In the genomic region with DNA sequence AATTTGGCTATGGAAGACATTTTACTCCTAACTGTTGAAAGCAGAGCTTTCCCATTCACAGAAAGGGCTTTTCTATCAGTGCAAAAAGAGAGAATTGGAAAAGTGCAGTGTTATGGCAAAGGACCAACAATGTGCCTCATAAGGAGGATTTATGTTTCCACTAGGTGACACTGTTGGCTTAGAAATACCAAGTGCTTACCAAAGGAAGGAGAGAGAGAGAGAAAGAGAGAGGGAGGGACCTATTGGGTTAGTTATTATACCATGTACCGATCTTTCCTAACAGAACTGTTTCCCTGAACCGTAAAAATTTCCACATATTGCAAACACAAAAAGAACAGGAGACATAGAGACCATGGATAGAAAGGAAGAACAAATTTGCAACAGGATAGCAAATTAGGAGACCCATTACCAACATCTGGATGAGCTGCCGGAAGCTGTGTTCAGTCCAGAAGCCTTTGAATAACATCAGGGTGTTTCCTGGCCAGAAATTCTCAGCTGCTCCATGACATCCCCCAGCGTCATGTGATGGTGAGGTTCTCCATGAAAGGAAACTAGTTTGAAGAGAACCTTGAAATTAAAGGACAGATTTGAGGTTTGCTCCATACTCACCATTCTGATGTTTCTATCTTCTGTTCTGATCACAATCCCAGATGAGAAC, we compare ENCODE assay signal across 9 cellular contexts. TPM values are rescaled to one million over a fixed set of nuclear protein-coding genes. Genes with fewer than 3 reads are reported as not detected.
A peak's percentile ranks its signal among the peaks of the same experiment; 100 is the strongest.
DNase-seq lines count a peak whose midpoint lies in the region; ATAC-seq and TF ChIP-seq lines count a peak whose summit lies in the region.
"Not testable (repeated sequence)": the region's sequence is repeated elsewhere in the genome, so short reads cannot be mapped to it uniquely, and the experiment has no call there.
"Had no signal": no experiment of that assay in that cellular context is flagged by ENCODE, and none has a peak within 500 bp of the region (broad histone marks: within the 10 kb centered on the region; RNA-seq: fewer than 3 reads in every experiment).

No MANE protein-coding gene starts in this region.

- H3K4me1 Mint-ChIP-seq in chondrocyte (ENCODE audit: low read depth) = not testable (repeated sequence)

- not testable (repeated sequence) for H3K36me3 ChIP-seq in gastroesophageal sphincter; mesendoderm (ENCODE audit: control insufficient read depth, insufficient read depth, low read length)

- not testable (repeated sequence) for H2BK5ac ChIP-seq in mesendoderm (ENCODE audit: low read length)

- not testable (repeated sequence) for H3K79me1 ChIP-seq in mesendoderm (ENCODE audit: low read length)

- DNase-seq in DMS153 treated with DMSO at 0.1 percent for 48 hours (lab: John Stamatoyannopoulos, UW; ENCODE audit: unreplicated experiment) (peak; percentile 49), HT1080 (ENCODE audit: low read depth) (peak; percentile 70), NCI-H226 (peak; percentile 63), mesendoderm (peak; percentile 2)
- not testable (repeated sequence) for DNase-seq in chondrocyte (ENCODE audit: low spot score)

- H3K4ac ChIP-seq in mesendoderm (ENCODE audit: low read depth, low read length) = not testable (repeated sequence)

- H4K8ac ChIP-seq in mesendoderm (ENCODE audit: low read depth, low read length) = not testable (repeated sequence)

- H3K27ac Mint-ChIP-seq in chondrocyte (ENCODE audit: unreplicated experiment) = not testable (repeated sequence)

- not testable (repeated sequence) for H2AK5ac ChIP-seq in mesendoderm (ENCODE audit: low read length)

- not testable (repeated sequence) for H2BK120ac ChIP-seq in mesendoderm (ENCODE audit: low read depth, low read length)

- H3K36me3 Mint-ChIP-seq in chondrocyte (ENCODE audit: low read depth) = not testable (repeated sequence)

- TF ChIP-seq EP300 in gastroesophageal sphincter (IDR thresholded peaks at IDR 0.05) = not testable (repeated sequence)

- H2BK15ac ChIP-seq in mesendoderm (replicated peaks; ENCODE audit: low read depth) = not testable (repeated sequence)

- TF ChIP-seq CTCF in chondrocyte (IDR thresholded peaks at IDR 0.05) = peak; percentile 65
- peak in 3 of 4 experiments; percentile 27 to 56 (median 42) for TF ChIP-seq CTCF in gastroesophageal sphincter (IDR thresholded peaks at IDR 0.05)

- H3K4me2 ChIP-seq in mesendoderm (ENCODE audit: low read length) = not testable (repeated sequence)

- not testable (repeated sequence) for H3K27ac ChIP-seq in gastroesophageal sphincter; mesendoderm (ENCODE audit: low read depth, low read length)

- not testable (repeated sequence) for H3K9ac ChIP-seq in mesendoderm (ENCODE audit: low read length)

- not testable (repeated sequence) for TF ChIP-seq POLR2A in gastroesophageal sphincter (IDR thresholded peaks at IDR 0.05)

- not testable (repeated sequence) for H3K79me2 ChIP-seq in mesendoderm (ENCODE audit: control insufficient read depth, insufficient read depth, low read length)

- peaks cover 34% of the 10 kb centered on the region for H3K9me3 Mint-ChIP-seq in chondrocyte (ENCODE audit: low read depth)

- ATAC-seq in SK-N-SH treated with all-trans-retinoic acid at 6 μM for 48 hours = peak; percentile 58
- peak; percentile 73 for ATAC-seq in gastroesophageal sphincter

- not testable (repeated sequence) for H3K23ac ChIP-seq in mesendoderm (ENCODE audit: low read length)

- H3K27me3 Mint-ChIP-seq in chondrocyte (ENCODE audit: low read depth) = not testable (repeated sequence)

- H3K56ac ChIP-seq in mesendoderm (ENCODE audit: low read length) = not testable (repeated sequence)

- H3K18ac ChIP-seq in mesendoderm (ENCODE audit: low read length) = not testable (repeated sequence)

- not testable (repeated sequence) for H3K9me3 ChIP-seq in gastroesophageal sphincter

- not testable (repeated sequence) for H3K4me1 ChIP-seq in gastroesophageal sphincter; mesendoderm (ENCODE audit: control insufficient read depth, low read depth, low read length)

- H3K27me3 ChIP-seq in gastroesophageal sphincter; mesendoderm (ENCODE audit: insufficient read depth, low read length, poor library complexity): not testable (repeated sequence)

- 75 to 86% methylated on average over 2 to 4 of the region's 4 CpGs for WGBS in gastroesophageal sphincter (ENCODE audit: low coverage in 1 of 2), 2 donors
- WGBS in mesendoderm (ENCODE audit: extremely low coverage, insufficient coverage, low lambda C conversion rate) = no CpG with 5 or more reads among the region's 4 CpGs

- H3K4me3 ChIP-seq in gastroesophageal sphincter; mesendoderm (ENCODE audit: low read length): not testable (repeated sequence)

- H4K5ac ChIP-seq in mesendoderm (ENCODE audit: low read length) = not testable (repeated sequence)

- not testable (repeated sequence) for H3K4me3 Mint-ChIP-seq in chondrocyte (ENCODE audit: unreplicated experiment)

RNA-seq across cellular contexts. Expression of a gene that starts 28.1 kb away (rescaled TPM):
- 0.10 TPM in 1 of 2 replicates, not detected in the other for total RNA-seq in HT1080 (2014; rRNA removed; shearing (Covaris generic))
- polyA plus RNA-seq in HT1080 (2015; cell fraction: cytosol; rRNA removed) = not detected in 2 replicates
- not detected in 2 replicates for polyA plus RNA-seq in HT1080 (2015; cell fraction: nucleus; rRNA removed)
- total RNA-seq in chondrocyte = not detected in 3 replicates
- total RNA-seq in gastroesophageal sphincter = not detected
- not detected for polyA plus RNA-seq in mesendoderm (2013, experiment 1 of 2)
- not detected for polyA plus RNA-seq in mesendoderm (2013, experiment 2 of 2)
- total RNA-seq: activated CD8-positive, alpha-beta T cell treated with anti-CD3 and anti-CD28 coated beads, Interleukin-2, amount 10 ng/mL, durations not matched to agents 7 days and 5 days; right cardiac atrium had no signal
- polyA plus RNA-seq: right cardiac atrium had no signal

RNA-seq across cellular contexts. Expression of a gene that starts 53.3 kb away (rescaled TPM):
- not detected in 2 replicates for total RNA-seq in HT1080 (2014; rRNA removed; shearing (Covaris generic))
- not detected in 2 replicates for polyA plus RNA-seq in HT1080 (2015; cell fraction: cytosol; rRNA removed)
- polyA plus RNA-seq in HT1080 (2015; cell fraction: nucleus; rRNA removed) = 0.12 TPM in 1 of 2 replicates, not detected in the other
- total RNA-seq in chondrocyte (0.99 TPM in 1 of 3 replicates, not detected in the others), gastroesophageal sphincter (not detected)
- not detected for polyA plus RNA-seq in mesendoderm (2013, experiment 1 of 2)
- not detected for polyA plus RNA-seq in mesendoderm (2013, experiment 2 of 2)
- total RNA-seq: activated CD8-positive, alpha-beta T cell treated with anti-CD3 and anti-CD28 coated beads, Interleukin-2, amount 10 ng/mL, durations not matched to agents 7 days and 5 days; right cardiac atrium had no signal
- polyA plus RNA-seq: right cardiac atrium had no signal
